ENCODE assay signal across 9 cellular contexts in the genomic region with DNA sequence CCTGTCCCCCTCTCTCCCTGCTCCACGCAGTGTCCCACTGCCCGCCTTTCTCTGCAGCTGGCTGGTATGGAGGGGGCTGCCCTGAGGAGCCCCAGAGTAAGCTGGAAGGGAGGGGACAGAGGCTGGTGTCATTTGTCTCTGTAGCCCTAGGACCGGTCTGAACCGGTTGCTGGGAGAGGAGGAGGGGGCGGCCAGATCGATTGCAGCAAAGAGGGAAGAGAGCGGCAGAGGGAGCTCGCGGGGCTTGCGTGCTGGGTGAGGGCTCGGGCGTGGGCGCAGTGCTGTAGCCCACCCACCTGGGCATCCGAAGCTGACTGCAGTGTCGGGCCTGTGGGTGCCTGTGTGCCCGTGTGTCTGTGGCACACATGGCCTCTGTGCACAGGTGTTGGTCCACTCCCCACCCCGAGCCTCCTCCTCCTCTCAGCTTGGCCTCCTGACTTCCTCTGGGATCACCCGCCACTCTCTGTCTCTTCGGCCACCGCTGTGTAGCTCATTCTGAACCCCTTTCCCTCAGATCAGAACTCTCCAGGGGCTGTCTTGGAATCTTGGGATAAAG. TPM values are rescaled to one million over a fixed set of nuclear protein-coding genes. Genes with fewer than 3 reads are reported as not detected.
A peak's percentile ranks its signal among the peaks of the same experiment; 100 is the strongest.
DNase-seq lines count a peak whose midpoint lies in the region; ATAC-seq lines count a peak whose summit lies in the region.
"Had no signal": no experiment of that assay in that cellular context is flagged by ENCODE, and none has a peak within 500 bp of the region (broad histone marks: within the 10 kb centered on the region; RNA-seq: fewer than 3 reads in every experiment).

No MANE protein-coding gene starts in this region.

- no CpG with 5 or more reads among the region's 20 CpGs for WGBS in neuronal stem cell (ENCODE audit: extremely low coverage in 2 of 2, insufficient read length in 2 of 2, insufficient replicate concordance in 1 of 2), 2 donors

- H3K4me3 ChIP-seq in HUES48 (ENCODE audit: low read depth, low read length) (no peak overlapping the region; the same call in 1 of the 2 replicates), neuronal stem cell (ENCODE audit: low read length in 2 of 2) (no peak overlapping the region)

- H3K27ac ChIP-seq in HUES48 (ENCODE audit: low read depth, low read length) (peak overlapping the region; percentile 93), angular gyrus (ENCODE audit: low read depth, low read length) (peak overlapping the region; percentile 46), neuronal stem cell (replicated peaks; ENCODE audit: low read length) (peak overlapping the region; percentile 96)

- ATAC-seq in HG03354 (IDR thresholded peaks at IDR 0.05; ENCODE audit: poor library complexity, severe bottlenecking, unreplicated experiment) = no peak
- ATAC-seq: activated T-cell treated with anti-CD3 and anti-CD28 coated beads, Interleukin-2, amount 50 U/mL, for 72 hours had no signal

- no peaks in the 10 kb centered on the region for H3K9me3 ChIP-seq in HUES48 (ENCODE audit: control insufficient read depth, insufficient read depth, low read length)
- no peaks in the 10 kb centered on the region for H3K9me3 ChIP-seq in neuronal stem cell (replicated peaks in 1 of 2; ENCODE audit: control insufficient read depth in 2 of 2, insufficient read depth in 1 of 2, low read depth in 1 of 2, low read length in 2 of 2)

- H2AFZ ChIP-seq in neuronal stem cell (ENCODE audit: low read length) = peak overlapping the region; percentile 83

- H3K27me3 ChIP-seq in HUES48 (ENCODE audit: control insufficient read depth, insufficient read depth, low read length) (no peaks in the 10 kb centered on the region), neuronal stem cell (ENCODE audit: control insufficient read depth in 3 of 3, insufficient read depth in 3 of 3, low read depth in 1 of 3, low read length in 3 of 3) (no peaks in the 10 kb centered on the region)

- intact Hi-C loops in activated CD4-positive, alpha-beta memory T cell treated with anti-CD3 and anti-CD28 coated beads for 36 hours (cut with micrococcal nuclease) = no loop called here

- H3K4me1 ChIP-seq in HUES48 (ENCODE audit: control insufficient read depth, insufficient read depth, low read length) (peaks cover 25% of the 10 kb centered on the region), neuronal stem cell (ENCODE audit: control insufficient read depth in 2 of 2, insufficient read depth in 1 of 2, low read depth in 1 of 2, low read length in 2 of 2) (peaks cover 38 to 41% of the 10 kb centered on the region in 2 donors)

- peak overlapping the region; percentile 3 for H3K14ac ChIP-seq in neuronal stem cell (ENCODE audit: low read length)

- H3K27ac Mint-ChIP-seq in activated CD4-positive, alpha-beta memory T cell treated with anti-CD3 and anti-CD28 coated beads for 36 hours = no peak overlapping the region
- H3K27ac Mint-ChIP-seq: activated T-cell treated with anti-CD3 and anti-CD28 coated beads, Interleukin-2, amount 50 U/mL, for 72 hours had no signal

- H2AK5ac ChIP-seq in neuronal stem cell (ENCODE audit: low read depth, low read length) = peak overlapping the region; percentile 100

- no peaks in the 10 kb centered on the region for H3K4me1 Mint-ChIP-seq in activated CD4-positive, alpha-beta memory T cell treated with anti-CD3 and anti-CD28 coated beads for 36 hours (ENCODE audit: low read depth)

- CTCF ChIA-PET in activated CD4-positive, alpha-beta memory T cell treated with anti-CD3 and anti-CD28 coated beads for 36 hours (lab: Charles Lee) = no interaction called here

- H2BK5ac ChIP-seq in neuronal stem cell (ENCODE audit: low read length) = peak overlapping the region; percentile 56

- H4K91ac ChIP-seq in neuronal stem cell (ENCODE audit: low read depth, low read length, poor library complexity) = peak overlapping the region; percentile 4

- H3K18ac ChIP-seq in neuronal stem cell (ENCODE audit: low read length) = peak overlapping the region; percentile 95

- H3K9ac ChIP-seq in HUES48 (ENCODE audit: low read depth, low read length) (peak overlapping the region; percentile 12; the same call in 1 of the 2 replicates), neuronal stem cell (ENCODE audit: low read depth, low read length, poor library complexity) (peak overlapping the region; percentile 71)

- H4K8ac ChIP-seq in neuronal stem cell (ENCODE audit: low read depth, low read length) = peak overlapping the region; percentile 70

- no peak overlapping the region for H3K23ac ChIP-seq in neuronal stem cell (ENCODE audit: low read depth, low read length, poor library complexity)

- no peaks in the 10 kb centered on the region for H3K36me3 Mint-ChIP-seq in activated CD4-positive, alpha-beta memory T cell treated with anti-CD3 and anti-CD28 coated beads for 36 hours

- H3K27me3 Mint-ChIP-seq in activated CD4-positive, alpha-beta memory T cell treated with anti-CD3 and anti-CD28 coated beads for 36 hours = no peaks in the 10 kb centered on the region

- DNase-seq in NCI-H2227 treated with DMSO at 0.1 percent for 48 hours (lab: John Stamatoyannopoulos, UW) (peak; percentile 83), neuronal stem cell (ENCODE audit: low spot score) (peak; percentile 92), AML-193 (lab: John Stamatoyannopoulos, UW) (no peak)
- DNase-seq in activated CD4-positive, alpha-beta memory T cell treated with anti-CD3 and anti-CD28 coated beads for 36 hours = no peak
- DNase-seq: activated T-cell treated with anti-CD3 and anti-CD28 coated beads, Interleukin-2, amount 50 U/mL, for 72 hours; IMR-90 had no signal

- H2BK12ac ChIP-seq in neuronal stem cell (ENCODE audit: low read length) = peak overlapping the region; percentile 18

- H2BK120ac ChIP-seq in neuronal stem cell (ENCODE audit: low read depth, low read length) = peak overlapping the region; percentile 2

- H3K36me3 ChIP-seq in HUES48 (ENCODE audit: control insufficient read depth, insufficient read depth, low read length) = peaks cover 29% of the 10 kb centered on the region
- peaks cover 26 to 45% of the 10 kb centered on the region in 2 donors for H3K36me3 ChIP-seq in neuronal stem cell (replicated peaks in 1 of 2; ENCODE audit: control insufficient read depth in 2 of 2, insufficient read depth in 2 of 2, low read length in 2 of 2)

- peaks cover 12% of the 10 kb centered on the region for H3K79me1 ChIP-seq in neuronal stem cell (ENCODE audit: low read depth, low read length)

- H3K4me2 ChIP-seq in neuronal stem cell (ENCODE audit: insufficient read depth, low read length, poor library complexity, severe bottlenecking) = peak overlapping the region; percentile 45

- H2BK15ac ChIP-seq in neuronal stem cell (ENCODE audit: low read length) = peak overlapping the region; percentile 1

- no peak overlapping the region for H3K4ac ChIP-seq in neuronal stem cell (ENCODE audit: low read length)

- no peak overlapping the region for H3K4me3 Mint-ChIP-seq in activated CD4-positive, alpha-beta memory T cell treated with anti-CD3 and anti-CD28 coated beads for 36 hours
- H3K4me3 Mint-ChIP-seq: activated T-cell treated with anti-CD3 and anti-CD28 coated beads, Interleukin-2, amount 50 U/mL, for 72 hours had no signal

- no peaks in the 10 kb centered on the region for H3K9me3 Mint-ChIP-seq in activated CD4-positive, alpha-beta memory T cell treated with anti-CD3 and anti-CD28 coated beads for 36 hours
- H3K9me3 Mint-ChIP-seq: activated T-cell treated with anti-CD3 and anti-CD28 coated beads, Interleukin-2, amount 50 U/mL, for 72 hours had no signal

- POLR2A ChIA-PET in activated CD4-positive, alpha-beta memory T cell treated with anti-CD3 and anti-CD28 coated beads for 36 hours (lab: Charles Lee) = no interaction called here

RNA-seq across cellular contexts. Expression of gene SRC, which starts 50.7 kb away (rescaled TPM):
- polyA plus RNA-seq in neuronal stem cell (2013, experiment 1 of 2) = 32.2 TPM
- 33.5 TPM for polyA plus RNA-seq in neuronal stem cell (2013, experiment 2 of 2)
- 1 to 10 TPM; 5.3 to 6.1 TPM for total RNA-seq in activated CD4-positive, alpha-beta memory T cell treated with anti-CD3 and anti-CD28 coated beads for 36 hours

Comparison
In these comparisons a context has a peak if more than half of its experiments do, and no peak if none do; other contexts are left out.
1. H3K27ac ChIP-seq: peak in every context shown above with its lines; median percentile 96 in neuronal stem cell; 93 in HUES48; 46 in angular gyrus.
2. DNase-seq: peak in NCI-H2227 treated with DMSO at 0.1 percent for 48 hours (single experiment) and neuronal stem cell (single experiment); none in activated CD4-positive, alpha-beta memory T cell treated with anti-CD3 and anti-CD28 coated beads for 36 hours (single experiment) and AML-193 (0 of 2).